7 cellular contexts compared by ENCODE assay signal in the genomic region with DNA sequence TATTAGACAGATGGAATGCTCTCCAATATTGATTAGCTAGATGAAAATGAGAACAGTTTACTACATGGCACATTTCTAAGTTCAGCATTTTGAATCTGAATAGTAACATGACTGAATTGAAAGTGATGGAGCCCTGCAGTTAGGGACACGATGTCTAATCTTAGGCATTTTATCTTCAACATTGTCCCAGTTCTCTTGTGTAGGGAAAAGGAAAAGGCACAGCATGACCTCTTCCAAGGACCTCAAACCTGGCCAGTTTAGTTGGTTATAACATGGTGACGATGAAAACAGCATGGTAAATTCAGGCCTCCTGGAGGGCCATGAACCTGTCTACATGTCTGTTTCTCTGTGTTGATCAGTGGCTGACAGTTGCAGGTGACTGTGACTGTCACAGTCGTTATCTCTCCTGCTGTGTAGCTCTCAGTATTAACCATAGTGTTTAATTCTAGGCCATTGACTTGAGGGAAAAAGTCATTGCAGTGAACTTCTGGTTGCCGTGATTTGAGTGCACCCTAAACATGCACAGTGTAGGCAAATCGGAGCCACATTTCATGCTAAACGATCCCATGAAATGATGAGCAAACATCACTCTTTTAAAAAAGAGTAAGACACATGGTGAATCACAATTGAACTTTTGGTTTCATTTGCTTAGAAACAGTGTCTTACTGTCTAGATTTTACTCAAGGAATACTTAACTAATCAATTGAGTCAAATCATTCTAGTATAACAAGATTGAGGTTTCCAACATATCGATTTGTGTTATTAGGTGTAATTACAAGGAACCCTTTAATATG.
DNase-seq lines count a peak whose midpoint lies in the region; ATAC-seq and TF ChIP-seq lines count a peak whose summit lies in the region.

No MANE protein-coding gene starts in this region.

- in situ Hi-C loops in GM13977 (cut with MboI; ENCODE audit: low pct_unique_long_range_greater_than_20kb, low sequenced_read_pairs, unreplicated experiment): no loop called here

- no peak for TF ChIP-seq CTCF in GM13977 (IDR thresholded peaks at IDR 0.05; ENCODE audit: extremely low read depth, insufficient read depth, missing control alignments)

- ATAC-seq in GM19025 (IDR thresholded peaks at IDR 0.05; ENCODE audit: low read depth, unreplicated experiment) (peak; percentile 66), GM21825 (IDR thresholded peaks at IDR 0.05; ENCODE audit: unreplicated experiment) (peak; percentile 47)

- DNase-seq in NCI-H69 (lab: John Stamatoyannopoulos, UW) (peak; percentile 36), GM13977 (ENCODE audit: low spot score) (no peak), NCI-H526 (lab: John Stamatoyannopoulos, UW) (no peak), AG08395 (ENCODE audit: low spot score) (no peak)
- peak; percentile 53 for DNase-seq in stimulated activated CD4-positive, alpha-beta T cell treated with anti-CD3 and anti-CD28 coated beads, Interleukin-15, amount 100 ng/mL, for 24 hours

Comparison
In these comparisons a context has a peak if more than half of its experiments do, and no peak if none do; other contexts are left out.
1. DNase-seq: peak in NCI-H69 (single experiment) and stimulated activated CD4-positive, alpha-beta T cell treated with anti-CD3 and anti-CD28 coated beads, Interleukin-15, amount 100 ng/mL, for 24 hours (single experiment); none in GM13977 (single experiment), NCI-H526 (0 of 2) and AG08395 (single experiment).